In the genomic region with DNA sequence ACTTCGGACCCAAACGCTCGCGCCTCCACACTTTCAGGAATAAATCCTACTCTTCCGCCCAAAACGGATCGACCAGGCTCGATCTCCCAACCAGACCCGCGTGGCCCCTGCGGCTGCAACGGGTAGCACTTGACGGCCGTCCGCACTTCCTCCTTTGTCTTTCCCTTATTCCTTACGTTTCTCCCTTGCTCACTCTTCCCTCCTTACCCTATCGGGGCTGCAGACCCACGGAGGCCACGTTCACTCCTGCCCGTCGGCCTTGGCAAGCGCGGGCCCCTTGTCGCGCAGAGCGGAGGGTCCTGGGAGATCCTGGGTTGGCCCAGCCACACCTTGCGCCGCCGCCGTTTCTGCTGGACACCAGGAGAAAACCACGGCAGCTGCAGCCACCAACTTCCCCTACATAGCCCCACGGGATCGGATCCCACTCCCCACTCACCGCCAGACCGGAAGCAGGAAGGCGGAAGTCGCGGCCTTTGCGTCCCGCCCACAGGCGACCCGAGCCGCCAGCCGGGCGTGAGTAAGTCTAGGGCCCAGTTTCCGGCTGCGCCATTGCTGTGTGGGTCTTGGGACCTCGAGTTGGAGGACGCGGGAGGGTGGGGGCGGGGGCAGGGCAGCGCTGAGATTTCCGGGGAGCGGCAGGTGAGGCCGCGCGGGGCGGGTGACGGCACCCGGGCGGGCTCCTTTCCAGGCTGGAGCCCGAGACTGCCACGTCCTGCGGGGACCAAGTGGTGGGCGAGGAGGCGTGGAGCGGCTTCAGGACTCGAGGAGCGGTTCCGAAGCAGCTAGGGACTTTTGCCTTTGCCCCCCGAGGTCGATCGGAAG, we compare ENCODE assay signal across 1 cellular context.
TF ChIP-seq lines count a peak whose summit lies in the region.

SMIM15 (minus strand) TSS at position 459 of the 822 bp plus-strand sequence. CDS start 2,297 bp downstream, outside the sequence.

TF ChIP-seq in GM12878, 131 proteins besides CTCF, POLR2A, EP300 and RAD21 (continued from another document and continues in another):
- TF ChIP-seq SIN3A (IDR thresholded peaks at IDR 0.05; ENCODE audit: low read depth, low read length) (0 out of 2 replicates have a peak, but pooled peaks have one; percentile 46), RBBP5 (conservative IDR thresholded peaks at IDR 0.05) (no peak), ZNF217 (IDR thresholded peaks at IDR 0.05) (no peak), TCF7 (IDR thresholded peaks at IDR 0.05; ENCODE audit: borderline replicate concordance) (no peak), CBFB (IDR thresholded peaks at IDR 0.05; ENCODE audit: low read depth) (peak; percentile 81; the same call in 1 of the 2 replicates), FOS (IDR thresholded peaks at IDR 0.05; ENCODE audit: borderline replicate concordance, extremely low read depth, insufficient read length) (no peak), TARDBP (IDR thresholded peaks at IDR 0.05; ENCODE audit: borderline replicate concordance) (no peak), NR2C2 (IDR thresholded peaks at IDR 0.05; ENCODE audit: borderline replicate concordance, control insufficient read depth, insufficient read length, low read depth) (no peak), ZBED1 (IDR thresholded peaks at IDR 0.05; ENCODE audit: borderline replicate concordance) (no peak), NR2F1 (conservative IDR thresholded peaks at IDR 0.05) (peak; percentile 49; the same call in 1 of the 2 replicates), NBN (IDR thresholded peaks at IDR 0.05) (peak; percentile 66; the same call in 1 of the 2 replicates), MTA2 (IDR thresholded peaks at IDR 0.05; ENCODE audit: low read depth) (0 out of 2 replicates have a peak, but pooled peaks have one; percentile 18), E4F1 (IDR thresholded peaks at IDR 0.05; ENCODE audit: borderline replicate concordance, partially characterized antibody) (peak; percentile 68), ESRRA (IDR thresholded peaks at IDR 0.05; ENCODE audit: low read length) (no peak; the same call in 1 of the 2 replicates), RELA (IDR thresholded peaks at IDR 0.05; ENCODE audit: borderline replicate concordance, partially characterized antibody) (no peak), ETV6 (conservative IDR thresholded peaks at IDR 0.05 in 1 of 2, IDR thresholded peaks at IDR 0.05 in 1 of 2; ENCODE audit: borderline replicate concordance in 1 of 2, low read depth in 1 of 2) (peak in 1 of 2 experiments; percentile 84; a peak in 2 of 4 replicates), BCL11A (IDR thresholded peaks at IDR 0.05; ENCODE audit: low read depth, low read length) (no peak), NRF1 (conservative IDR thresholded peaks at IDR 0.05; ENCODE audit: low read depth, low read length) (no peak), ZBTB40 (IDR thresholded peaks at IDR 0.05; ENCODE audit: borderline replicate concordance) (peak; percentile 91), EGR1 (IDR thresholded peaks at IDR 0.05; ENCODE audit: borderline replicate concordance in 1 of 2, low read depth in 2 of 2, low read length in 2 of 2) (peak in 1 of 2 experiments; percentile 58; a peak in 1 of 3 replicates), KDM1A (IDR thresholded peaks at IDR 0.05; ENCODE audit: borderline replicate concordance) (no peak), ZNF274 (IDR thresholded peaks at IDR 0.05; ENCODE audit: insufficient read depth, insufficient read length) (no peak), RB1 (IDR thresholded peaks at IDR 0.05; ENCODE audit: borderline replicate concordance) (peak; percentile 67; the same call in 1 of the 2 replicates), ASH2L (IDR thresholded peaks at IDR 0.05; ENCODE audit: borderline replicate concordance, low read depth) (no peak), SREBF2 (IDR thresholded peaks at IDR 0.05; ENCODE audit: low read length) (no peak), KAT2A (conservative IDR thresholded peaks at IDR 0.05; ENCODE audit: control insufficient read depth, low read depth, low read length) (no peak), ZNF24 (IDR thresholded peaks at IDR 0.05) (peak; percentile 35; the same call in 1 of the 2 replicates), SMARCA5 (IDR thresholded peaks at IDR 0.05) (peak; percentile 29; the same call in 1 of the 2 replicates), MYC (IDR thresholded peaks at IDR 0.05; ENCODE audit: insufficient read depth, insufficient read length, insufficient replicate concordance, low read length, severe bottlenecking) (no peak), EZH2 (IDR thresholded peaks at IDR 0.05; ENCODE audit: borderline replicate concordance, control insufficient read depth, low read depth, low read length) (no peak), YBX1 (IDR thresholded peaks at IDR 0.05) (no peak), SPI1 (IDR thresholded peaks at IDR 0.05; ENCODE audit: borderline replicate concordance, insufficient read depth, low read depth, low read length) (peak; percentile 54; the same call in 1 of the 2 replicates), HDGF (IDR thresholded peaks at IDR 0.05) (peak; percentile 91), FOXM1 (IDR thresholded peaks at IDR 0.05; ENCODE audit: low read depth, low read length) (no peak), SMAD5 (IDR thresholded peaks at IDR 0.05; ENCODE audit: low read depth) (peak; percentile 68; the same call in 1 of the 2 replicates), ZNF384 (IDR thresholded peaks at IDR 0.05; ENCODE audit: borderline replicate concordance, low read depth, low read length) (no peak)
- TF ChIP-seq, protein P1, sequence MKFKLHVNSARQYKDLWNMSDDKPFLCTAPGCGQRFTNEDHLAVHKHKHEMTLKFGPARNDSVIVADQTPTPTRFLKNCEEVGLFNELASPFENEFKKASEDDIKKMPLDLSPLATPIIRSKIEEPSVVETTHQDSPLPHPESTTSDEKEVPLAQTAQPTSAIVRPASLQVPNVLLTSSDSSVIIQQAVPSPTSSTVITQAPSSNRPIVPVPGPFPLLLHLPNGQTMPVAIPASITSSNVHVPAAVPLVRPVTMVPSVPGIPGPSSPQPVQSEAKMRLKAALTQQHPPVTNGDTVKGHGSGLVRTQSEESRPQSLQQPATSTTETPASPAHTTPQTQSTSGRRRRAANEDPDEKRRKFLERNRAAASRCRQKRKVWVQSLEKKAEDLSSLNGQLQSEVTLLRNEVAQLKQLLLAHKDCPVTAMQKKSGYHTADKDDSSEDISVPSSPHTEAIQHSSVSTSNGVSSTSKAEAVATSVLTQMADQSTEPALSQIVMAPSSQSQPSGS (IDR thresholded peaks at IDR 0.05; ENCODE audit: low read length) = no peak
- TF ChIP-seq, protein P2, sequence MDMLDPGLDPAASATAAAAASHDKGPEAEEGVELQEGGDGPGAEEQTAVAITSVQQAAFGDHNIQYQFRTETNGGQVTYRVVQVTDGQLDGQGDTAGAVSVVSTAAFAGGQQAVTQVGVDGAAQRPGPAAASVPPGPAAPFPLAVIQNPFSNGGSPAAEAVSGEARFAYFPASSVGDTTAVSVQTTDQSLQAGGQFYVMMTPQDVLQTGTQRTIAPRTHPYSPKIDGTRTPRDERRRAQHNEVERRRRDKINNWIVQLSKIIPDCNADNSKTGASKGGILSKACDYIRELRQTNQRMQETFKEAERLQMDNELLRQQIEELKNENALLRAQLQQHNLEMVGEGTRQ (IDR thresholded peaks at IDR 0.05; ENCODE audit: borderline replicate concordance, low read depth, low read length) = no peak
- TF ChIP-seq, protein P3, sequence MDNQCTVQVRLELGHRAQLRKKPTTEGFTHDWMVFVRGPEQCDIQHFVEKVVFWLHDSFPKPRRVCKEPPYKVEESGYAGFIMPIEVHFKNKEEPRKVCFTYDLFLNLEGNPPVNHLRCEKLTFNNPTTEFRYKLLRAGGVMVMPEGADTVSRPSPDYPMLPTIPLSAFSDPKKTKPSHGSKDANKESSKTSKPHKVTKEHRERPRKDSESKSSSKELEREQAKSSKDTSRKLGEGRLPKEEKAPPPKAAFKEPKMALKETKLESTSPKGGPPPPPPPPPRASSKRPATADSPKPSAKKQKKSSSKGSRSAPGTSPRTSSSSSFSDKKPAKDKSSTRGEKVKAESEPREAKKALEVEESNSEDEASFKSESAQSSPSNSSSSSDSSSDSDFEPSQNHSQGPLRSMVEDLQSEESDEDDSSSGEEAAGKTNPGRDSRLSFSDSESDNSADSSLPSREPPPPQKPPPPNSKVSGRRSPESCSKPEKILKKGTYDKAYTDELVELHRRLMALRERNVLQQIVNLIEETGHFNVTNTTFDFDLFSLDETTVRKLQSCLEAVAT (IDR thresholded peaks at IDR 0.05) = peak; percentile 7
- TF ChIP-seq, protein P4, sequence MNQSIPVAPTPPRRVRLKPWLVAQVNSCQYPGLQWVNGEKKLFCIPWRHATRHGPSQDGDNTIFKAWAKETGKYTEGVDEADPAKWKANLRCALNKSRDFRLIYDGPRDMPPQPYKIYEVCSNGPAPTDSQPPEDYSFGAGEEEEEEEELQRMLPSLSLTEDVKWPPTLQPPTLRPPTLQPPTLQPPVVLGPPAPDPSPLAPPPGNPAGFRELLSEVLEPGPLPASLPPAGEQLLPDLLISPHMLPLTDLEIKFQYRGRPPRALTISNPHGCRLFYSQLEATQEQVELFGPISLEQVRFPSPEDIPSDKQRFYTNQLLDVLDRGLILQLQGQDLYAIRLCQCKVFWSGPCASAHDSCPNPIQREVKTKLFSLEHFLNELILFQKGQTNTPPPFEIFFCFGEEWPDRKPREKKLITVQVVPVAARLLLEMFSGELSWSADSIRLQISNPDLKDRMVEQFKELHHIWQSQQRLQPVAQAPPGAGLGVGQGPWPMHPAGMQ (IDR thresholded peaks at IDR 0.05; ENCODE audit: borderline replicate concordance) = no peak
- TF ChIP-seq, protein P5, sequence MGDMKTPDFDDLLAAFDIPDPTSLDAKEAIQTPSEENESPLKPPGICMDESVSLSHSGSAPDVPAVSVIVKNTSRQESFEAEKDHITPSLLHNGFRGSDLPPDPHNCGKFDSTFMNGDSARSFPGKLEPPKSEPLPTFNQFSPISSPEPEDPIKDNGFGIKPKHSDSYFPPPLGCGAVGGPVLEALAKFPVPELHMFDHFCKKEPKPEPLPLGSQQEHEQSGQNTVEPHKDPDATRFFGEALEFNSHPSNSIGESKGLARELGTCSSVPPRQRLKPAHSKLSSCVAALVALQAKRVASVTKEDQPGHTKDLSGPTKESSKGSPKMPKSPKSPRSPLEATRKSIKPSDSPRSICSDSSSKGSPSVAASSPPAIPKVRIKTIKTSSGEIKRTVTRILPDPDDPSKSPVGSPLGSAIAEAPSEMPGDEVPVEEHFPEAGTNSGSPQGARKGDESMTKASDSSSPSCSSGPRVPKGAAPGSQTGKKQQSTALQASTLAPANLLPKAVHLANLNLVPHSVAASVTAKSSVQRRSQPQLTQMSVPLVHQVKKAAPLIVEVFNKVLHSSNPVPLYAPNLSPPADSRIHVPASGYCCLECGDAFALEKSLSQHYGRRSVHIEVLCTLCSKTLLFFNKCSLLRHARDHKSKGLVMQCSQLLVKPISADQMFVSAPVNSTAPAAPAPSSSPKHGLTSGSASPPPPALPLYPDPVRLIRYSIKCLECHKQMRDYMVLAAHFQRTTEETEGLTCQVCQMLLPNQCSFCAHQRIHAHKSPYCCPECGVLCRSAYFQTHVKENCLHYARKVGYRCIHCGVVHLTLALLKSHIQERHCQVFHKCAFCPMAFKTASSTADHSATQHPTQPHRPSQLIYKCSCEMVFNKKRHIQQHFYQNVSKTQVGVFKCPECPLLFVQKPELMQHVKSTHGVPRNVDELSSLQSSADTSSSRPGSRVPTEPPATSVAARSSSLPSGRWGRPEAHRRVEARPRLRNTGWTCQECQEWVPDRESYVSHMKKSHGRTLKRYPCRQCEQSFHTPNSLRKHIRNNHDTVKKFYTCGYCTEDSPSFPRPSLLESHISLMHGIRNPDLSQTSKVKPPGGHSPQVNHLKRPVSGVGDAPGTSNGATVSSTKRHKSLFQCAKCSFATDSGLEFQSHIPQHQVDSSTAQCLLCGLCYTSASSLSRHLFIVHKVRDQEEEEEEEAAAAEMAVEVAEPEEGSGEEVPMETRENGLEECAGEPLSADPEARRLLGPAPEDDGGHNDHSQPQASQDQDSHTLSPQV (IDR thresholded peaks at IDR 0.05) = no peak
